Comparison of ENCODE assay signal across 27 cellular contexts in genomic region chr7:122850528-122850927, GRCh38.
"Had no signal": no experiment of that assay in that cellular context is flagged by ENCODE, and none has a peak within 500 bp of the region (broad histone marks: within the 10 kb centered on the region; RNA-seq: fewer than 3 reads in every experiment).

No MANE protein-coding gene starts in this region.

- ATAC-seq: stimulated activated effector memory CD8-positive, alpha-beta T cell treated with anti-CD3 and anti-CD28 coated beads, Interleukin-12 subunit alpha, Interleukin-12 subunit beta, amount 100 ng/mL, for 72 hours; stimulated activated memory B cell treated with anti-CD40 and anti-IgM and Interleukin-4, amounts not matched to agents 10 μg/mL and 1 μg/mL and 100 μg/mL, for 72 hours; stimulated activated naive B cell treated with anti-CD40 and anti-IgM and Interleukin-4, amounts not matched to agents 10 μg/mL and 1 μg/mL and 100 μg/mL, for 72 hours; stimulated activated naive CD8-positive, alpha-beta T cell treated with anti-CD3 and anti-CD28 coated beads, Interleukin-15, amount 100 ng/mL, for 72 hours; stimulated activated naive CD8-positive, alpha-beta T cell treated with anti-CD3 and anti-CD28 coated beads, Interleukin-15, Interleukin-2, amounts not matched to agents 100 U/mL and 50 U/mL, for 24 hours; upper lobe of right lung had no signal

- H3K4me1 ChIP-seq: suprapubic skin, testis, thyroid gland, tibial artery, tibial nerve, transverse colon, uterus, vagina had no signal

- H3K36me3 ChIP-seq: suprapubic skin, thoracic aorta, thyroid gland, transverse colon, upper lobe of right lung, uterus, vagina had no signal

- H3K27ac ChIP-seq: stomach, suprapubic skin, testis, thoracic aorta, thyroid gland, tibial artery, tibial nerve, transverse colon, upper lobe of right lung, uterus, vagina had no signal

- DNase-seq: stimulated activated CD4-positive, alpha-beta T cell treated with anti-CD3 and anti-CD28 coated beads, Interleukin-2, amount 100 ng/mL, for 48 hours; stimulated activated CD4-positive, alpha-beta T cell treated with anti-CD3 and anti-CD28 coated beads, Interleukin-4, amount 100 ng/mL, for 1 hour; stimulated activated CD4-positive, alpha-beta T cell treated with anti-CD3 and anti-CD28 coated beads, Interleukin-4, amount 100 ng/mL, for 24 hours; stimulated activated CD4-positive, alpha-beta T cell treated with anti-CD3 and anti-CD28 coated beads, Interleukin-4, amount 100 ng/mL, for 4 hours; stimulated activated CD8-positive, alpha-beta memory T cell treated with anti-CD3 and anti-CD28 coated beads, Interleukin-4, amount 100 ng/mL, for 48 hours; stimulated activated naive B cell treated with anti-CD40 and anti-IgM and Interleukin-4, amounts not matched to agents 10 μg/mL and 1 μg/mL and 100 μg/mL, for 72 hours; stimulated activated naive CD4-positive, alpha-beta T cell; stimulated activated naive CD4-positive, alpha-beta T cell treated with Interleukin-2 at 50 U/mL for 16 hours; stimulated activated naive CD8-positive, alpha-beta T cell treated with anti-CD3 and anti-CD28 coated beads, Interleukin-15, amount 100 ng/mL, for 72 hours; stimulated activated naive CD8-positive, alpha-beta T cell treated with anti-CD3 and anti-CD28 coated beads, Interleukin-15, Interleukin-2, amounts not matched to agents 100 U/mL and 50 U/mL, for 24 hours; stomach; substantia nigra; testis; thyroid gland; tibial artery; transverse colon; trophoblast cell; upper lobe of right lung; uterus had no signal

- H3K9me3 ChIP-seq: stomach, suprapubic skin, testis, thoracic aorta, thyroid gland, tibial artery, tibial nerve, transverse colon, upper lobe of left lung, upper lobe of right lung, uterus, vagina had no signal

- H3K4me3 ChIP-seq: stomach, suprapubic skin, testis, thoracic aorta, thyroid gland, tibial artery, tibial nerve, transverse colon, upper lobe of left lung, upper lobe of right lung, uterus, vagina had no signal

- FAIRE-seq: urothelium cell line had no signal

- H3K27me3 ChIP-seq: stomach, suprapubic skin, testis, thyroid gland, tibial artery, tibial nerve, transverse colon, upper lobe of left lung, upper lobe of right lung, uterus, vagina had no signal
